ENCODE assay signal across 24 cellular contexts in genomic region chr6:20814494-20814893, GRCh38.
"Had no signal": no experiment of that assay in that cellular context is flagged by ENCODE, and none has a peak within 500 bp of the region (broad histone marks: within the 10 kb centered on the region; RNA-seq: fewer than 3 reads in every experiment).

No MANE protein-coding gene starts in this region.

- H3K36me3 ChIP-seq: esophagus muscularis mucosa, lower lobe of right lung, sigmoid colon, spleen had no signal

- H2AFZ ChIP-seq: hepatocyte, parathyroid adenoma had no signal

- H3K27me3 Mint-ChIP-seq: activated CD4-positive, alpha-beta T cell treated with anti-CD3 and anti-CD28 coated beads, Interleukin-2, amount 10 ng/mL, durations not matched to agents 24 days and 14 days; activated naive CD4-positive, alpha-beta T cell treated with anti-CD3 and anti-CD28 coated beads, Interleukin-2, amount 10 ng/mL, durations not matched to agents 7 days and 5 days; activated naive CD8-positive, alpha-beta T cell treated with anti-CD3 and anti-CD28 coated beads, Interleukin-2, amount 50 U/mL, for 24 hours; dendritic cell treated with granulocyte-macrophage colony-stimulating factor and Interleukin-4, amounts not matched to agents 40 ng/mL and 50 ng/mL, for 4 days; stimulated activated naive B cell treated with anti-CD40 and anti-IgM and Interleukin-4, amounts not matched to agents 10 μg/mL and 1 μg/mL and 100 μg/mL, for 72 hours had no signal

- DNase-seq: activated CD4-positive, alpha-beta T cell treated with anti-CD3 and anti-CD28 coated beads, Interleukin-2, amount 10 ng/mL, durations not matched to agents 24 days and 14 days; activated CD4-positive, CD25-positive, alpha-beta regulatory T cell; activated CD8-positive, alpha-beta memory T cell treated with anti-CD3 and anti-CD28 coated beads, Interleukin-2, amount 50 U/mL, for 4 hours; activated effector memory CD4-positive, alpha-beta T cell treated with Interleukin-2 at 50 U/mL for 16 hours; activated naive CD4-positive, alpha-beta T cell treated with anti-CD3 and anti-CD28 coated beads, Interleukin-2, amount 10 ng/mL, durations not matched to agents 7 days and 5 days; activated naive CD8-positive, alpha-beta T cell treated with anti-CD3 and anti-CD28 coated beads, Interleukin-2, amount 50 U/mL, for 24 hours; activated T-cell treated with anti-CD3 and anti-CD28 coated beads, Interleukin-2, amount 50 U/mL, for 4 hours; aorta; effector CD8-positive, alpha-beta T cell; left colon; lower lobe of right lung; midbrain; sigmoid colon; spleen; stimulated activated CD4-positive, alpha-beta T cell treated with anti-CD3 and anti-CD28 coated beads, Interleukin-4, amount 100 ng/mL, for 4 hours; stimulated activated naive B cell treated with anti-CD40 and anti-IgM and Interleukin-4, amounts not matched to agents 10 μg/mL and 1 μg/mL and 100 μg/mL, for 72 hours; T-helper 1 cell; T-helper 9 cell had no signal

- H3K27ac ChIP-seq: esophagus muscularis mucosa, foreskin keratinocyte, hepatocyte, lower lobe of right lung, parathyroid adenoma, sigmoid colon, spleen had no signal

- H3K9ac ChIP-seq: parathyroid adenoma had no signal

- H3K4me3 ChIP-seq: esophagus muscularis mucosa, hepatocyte, lower lobe of right lung, sigmoid colon, spleen had no signal

- H3K4me1 Mint-ChIP-seq: activated CD4-positive, alpha-beta T cell treated with anti-CD3 and anti-CD28 coated beads, Interleukin-2, amount 10 ng/mL, durations not matched to agents 24 days and 14 days; activated naive CD4-positive, alpha-beta T cell treated with anti-CD3 and anti-CD28 coated beads, Interleukin-2, amount 10 ng/mL, durations not matched to agents 7 days and 5 days had no signal

- H3K27ac Mint-ChIP-seq: activated CD4-positive, alpha-beta T cell treated with anti-CD3 and anti-CD28 coated beads, Interleukin-2, amount 10 ng/mL, durations not matched to agents 24 days and 14 days; activated naive CD4-positive, alpha-beta T cell treated with anti-CD3 and anti-CD28 coated beads, Interleukin-2, amount 10 ng/mL, durations not matched to agents 7 days and 5 days; activated naive CD8-positive, alpha-beta T cell treated with anti-CD3 and anti-CD28 coated beads, Interleukin-2, amount 50 U/mL, for 24 hours; dendritic cell treated with granulocyte-macrophage colony-stimulating factor and Interleukin-4, amounts not matched to agents 40 ng/mL and 50 ng/mL, for 4 days; nephron; stimulated activated naive B cell treated with anti-CD40 and anti-IgM and Interleukin-4, amounts not matched to agents 10 μg/mL and 1 μg/mL and 100 μg/mL, for 72 hours had no signal

- H3K79me2 ChIP-seq: hepatocyte, parathyroid adenoma had no signal

- H3K27me3 ChIP-seq: esophagus muscularis mucosa, foreskin keratinocyte, hepatocyte, sigmoid colon, spleen had no signal

- H3K4me1 ChIP-seq: lower lobe of right lung, spleen had no signal

- H3K9me3 Mint-ChIP-seq: activated naive CD4-positive, alpha-beta T cell treated with anti-CD3 and anti-CD28 coated beads, Interleukin-2, amount 10 ng/mL, durations not matched to agents 7 days and 5 days had no signal

- H3K9me3 ChIP-seq: esophagus muscularis mucosa, lower lobe of right lung had no signal

- H3K4me2 ChIP-seq: hepatocyte had no signal

- H3K4me3 Mint-ChIP-seq: activated CD4-positive, alpha-beta T cell treated with anti-CD3 and anti-CD28 coated beads, Interleukin-2, amount 10 ng/mL, durations not matched to agents 24 days and 14 days; activated naive CD4-positive, alpha-beta T cell treated with anti-CD3 and anti-CD28 coated beads, Interleukin-2, amount 10 ng/mL, durations not matched to agents 7 days and 5 days; activated naive CD8-positive, alpha-beta T cell treated with anti-CD3 and anti-CD28 coated beads, Interleukin-2, amount 50 U/mL, for 24 hours; activated T-cell treated with anti-CD3 and anti-CD28 coated beads, Interleukin-2, amount 50 U/mL, for 4 hours; dendritic cell treated with granulocyte-macrophage colony-stimulating factor and Interleukin-4, amounts not matched to agents 40 ng/mL and 50 ng/mL, for 4 days; nephron; stimulated activated naive B cell treated with anti-CD40 and anti-IgM and Interleukin-4, amounts not matched to agents 10 μg/mL and 1 μg/mL and 100 μg/mL, for 72 hours had no signal
